29 cellular contexts compared by ENCODE assay signal in the genomic region with DNA sequence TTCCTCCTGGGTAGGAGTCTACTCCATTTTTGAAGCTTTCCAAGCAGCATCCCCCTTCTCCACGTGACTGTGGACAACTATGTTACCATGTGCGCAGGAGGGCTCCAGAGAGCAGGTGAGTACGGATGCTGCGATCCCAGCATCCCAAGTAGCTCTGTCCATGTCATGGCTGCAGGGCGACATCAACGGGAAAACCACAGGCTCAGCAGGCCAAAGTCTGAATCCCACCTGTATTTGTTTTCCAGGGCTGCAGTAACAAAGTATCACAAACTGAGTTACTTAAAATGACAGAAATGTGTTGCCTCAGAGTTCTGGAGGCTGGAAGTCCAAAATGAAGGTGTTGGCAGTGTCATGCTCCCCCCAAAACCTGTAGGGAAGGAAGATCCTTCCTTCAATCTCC. TPM values are rescaled to one million over a fixed set of nuclear protein-coding genes. Genes with fewer than 3 reads are reported as not detected.
"Had no signal": no experiment of that assay in that cellular context is flagged by ENCODE, and none has a peak within 500 bp of the region (broad histone marks: within the 10 kb centered on the region; RNA-seq: fewer than 3 reads in every experiment).

No MANE protein-coding gene starts in this region.

- H3K4me3 ChIP-seq: body of pancreas, cardiac muscle cell, colonic mucosa, left lung, lower lobe of right lung, psoas muscle, suprapubic skin, tibial artery had no signal

- H3K36me3 Mint-ChIP-seq: activated naive CD4-positive, alpha-beta T cell treated with anti-CD3 and anti-CD28 coated beads, Interleukin-2, amount 50 U/mL, for 72 hours; naive B cell had no signal

- H3K4me1 ChIP-seq: colonic mucosa, left lung, parathyroid adenoma had no signal

- H3K9ac ChIP-seq: parathyroid adenoma had no signal

- ATAC-seq: activated CD8-positive, alpha-beta memory T cell treated with anti-CD3 and anti-CD28 coated beads, Interleukin-2, amount 10 ng/mL, durations not matched to agents 7 days and 5 days; activated CD8-positive, alpha-beta T cell treated with anti-CD3 and anti-CD28 coated beads, Interleukin-2, amount 10 ng/mL, durations not matched to agents 7 days and 5 days; activated naive CD4-positive, alpha-beta T cell treated with anti-CD3 and anti-CD28 coated beads, Interleukin-2, amount 50 U/mL, for 72 hours; body of pancreas; left lung; lower lobe of right lung; psoas muscle had no signal

- H3K27me3 ChIP-seq: body of pancreas, cardiac muscle cell, colonic mucosa, left lung, suprapubic skin, tibial artery had no signal

- H3K9me3 Mint-ChIP-seq: activated B cell treated with CpG ODN at 0.5 μM for 24 hours; activated naive CD4-positive, alpha-beta T cell treated with anti-CD3 and anti-CD28 coated beads, Interleukin-2, amount 50 U/mL, for 72 hours; activated T-helper 2 cell treated with anti-CD3 and anti-CD28 coated beads, Interferon-gamma antibody, Interleukin-2, Interleukin-4, amounts not matched to agents 10 μg/mL and 5 μg/mL and 100 μg/mL, durations not matched to agents 14 hours and 24 hours and 36 hours; naive B cell; neural crest cell had no signal

- H3K4me3 Mint-ChIP-seq: activated B cell treated with CpG ODN at 0.5 μM for 24 hours; activated CD8-positive, alpha-beta memory T cell treated with anti-CD3 and anti-CD28 coated beads, Interleukin-2, amount 10 ng/mL, durations not matched to agents 7 days and 5 days; activated CD8-positive, alpha-beta T cell treated with anti-CD3 and anti-CD28 coated beads, Interleukin-2, amount 10 ng/mL, durations not matched to agents 7 days and 5 days; neural crest cell had no signal

- H3K36me3 ChIP-seq: cardiac muscle cell, colonic mucosa, left lung, lower lobe of right lung, suprapubic skin, tibial artery had no signal

- H3K79me2 ChIP-seq: parathyroid adenoma had no signal

- H2AFZ ChIP-seq: parathyroid adenoma had no signal

- H3K9me3 ChIP-seq: body of pancreas, colonic mucosa, left lung, lower lobe of right lung, psoas muscle, suprapubic skin, tibial artery had no signal

- H3K27ac ChIP-seq: body of pancreas, cardiac muscle cell, colonic mucosa, epithelial cell of prostate, left lung, lower lobe of right lung, parathyroid adenoma, psoas muscle, suprapubic skin, tibial artery had no signal

- H3K27ac Mint-ChIP-seq: activated B cell treated with CpG ODN at 0.5 μM for 24 hours; activated CD8-positive, alpha-beta memory T cell treated with anti-CD3 and anti-CD28 coated beads, Interleukin-2, amount 10 ng/mL, durations not matched to agents 7 days and 5 days; activated CD8-positive, alpha-beta T cell treated with anti-CD3 and anti-CD28 coated beads, Interleukin-2, amount 10 ng/mL, durations not matched to agents 7 days and 5 days; activated T-helper 2 cell treated with anti-CD3 and anti-CD28 coated beads, Interferon-gamma antibody, Interleukin-2, Interleukin-4, amounts not matched to agents 10 μg/mL and 5 μg/mL and 100 μg/mL, durations not matched to agents 14 hours and 24 hours and 36 hours had no signal

- DNase-seq: activated B cell treated with CpG ODN at 0.5 μM for 24 hours; activated CD8-positive, alpha-beta memory T cell treated with anti-CD3 and anti-CD28 coated beads, Interleukin-2, amount 10 ng/mL, durations not matched to agents 7 days and 5 days; activated CD8-positive, alpha-beta T cell treated with anti-CD3 and anti-CD28 coated beads, Interleukin-2, amount 10 ng/mL, durations not matched to agents 7 days and 5 days; activated T-cell treated with anti-CD3 and anti-CD28 coated beads, Interleukin-2, amount 50 U/mL, for 48 hours; anterior cingulate cortex; body of pancreas; cerebellar nuclear complex; colonic mucosa; effector CD8-positive, alpha-beta T cell; glutamatergic neuron; left lung; lower lobe of right lung; naive B cell; occipital lobe; stimulated activated CD4-positive, alpha-beta T cell treated with anti-CD3 and anti-CD28 coated beads, Interleukin-15, amount 100 ng/mL, for 24 hours; stimulated activated CD4-positive, alpha-beta T cell treated with anti-CD3 and anti-CD28 coated beads, Interleukin-2, amount 100 ng/mL, for 24 hours; stimulated activated naive CD4-positive, alpha-beta T cell; T-helper 2 cell; tibial artery had no signal

RNA-seq across cellular contexts. Expression of gene MCHR1, which starts 40.3 kb away (rescaled TPM):
- total RNA-seq: activated B cell treated with CpG ODN at 0.5 μM for 24 hours; activated CD8-positive, alpha-beta memory T cell treated with anti-CD3 and anti-CD28 coated beads, Interleukin-2, amount 10 ng/mL, durations not matched to agents 7 days and 5 days; activated CD8-positive, alpha-beta T cell treated with anti-CD3 and anti-CD28 coated beads, Interleukin-2, amount 10 ng/mL, durations not matched to agents 7 days and 5 days; activated naive CD4-positive, alpha-beta T cell treated with anti-CD3 and anti-CD28 coated beads, Interleukin-2, amount 50 U/mL, for 72 hours; activated T-helper 2 cell treated with anti-CD3 and anti-CD28 coated beads, Interferon-gamma antibody, Interleukin-2, Interleukin-4, amounts not matched to agents 10 μg/mL and 5 μg/mL and 100 μg/mL, durations not matched to agents 14 hours and 24 hours and 36 hours; body of pancreas; lower lobe of right lung; mesenteric fat pad; ureter had no signal
